In genomic region chr6:37352384-37352783, GRCh38 we compare ENCODE assay signal across 29 cellular contexts. TPM values are rescaled to one million over a fixed set of nuclear protein-coding genes. Genes with fewer than 3 reads are reported as not detected.
DNase-seq lines count a peak whose midpoint lies in the region; ATAC-seq and TF ChIP-seq lines count a peak whose summit lies in the region.
"Had no signal": no experiment of that assay in that cellular context is flagged by ENCODE, and none has a peak within 500 bp of the region (broad histone marks: within the 10 kb centered on the region; RNA-seq: fewer than 3 reads in every experiment).

No MANE protein-coding gene starts in this region.

- no peak for TF ChIP-seq CTCF in osteocyte (IDR thresholded peaks at IDR 0.05)
- no peak for TF ChIP-seq CTCF in left lung (IDR thresholded peaks at IDR 0.05)

- ATAC-seq in T-cell (replicated peaks in 1 of 4) (no peak), left lung (no peak)
- no peak for ATAC-seq in effector memory CD8-positive, alpha-beta T cell (replicated peaks)
- ATAC-seq: A549, HCT116, left cardiac atrium had no signal

- peaks cover 10% of the 10 kb centered on the region for H3K36me3 Mint-ChIP-seq in activated CD4-positive, alpha-beta memory T cell treated with anti-CD3 and anti-CD28 coated beads, Interleukin-2, amount 10 ng/mL, durations not matched to agents 7 days and 5 days (ENCODE audit: low read depth)
- H3K36me3 Mint-ChIP-seq in activated CD4-positive, alpha-beta memory T cell treated with anti-CD3 and anti-CD28 coated beads for 36 hours, result peaks cover 2% of the 10 kb centered on the region
- no peaks in the 10 kb centered on the region for H3K36me3 Mint-ChIP-seq in T-cell
- H3K36me3 Mint-ChIP-seq in effector memory CD8-positive, alpha-beta T cell (ENCODE audit: insufficient read depth), result peaks cover 10% of the 10 kb centered on the region
- H3K36me3 Mint-ChIP-seq in osteocyte (ENCODE audit: unreplicated experiment), result no peaks in the 10 kb centered on the region

- H3K4me3 Mint-ChIP-seq in activated CD4-positive, alpha-beta memory T cell treated with anti-CD3 and anti-CD28 coated beads, Interleukin-2, amount 10 ng/mL, durations not matched to agents 7 days and 5 days, result peak overlapping the region; percentile 18
- no peak overlapping the region for H3K4me3 Mint-ChIP-seq in activated CD4-positive, alpha-beta memory T cell treated with anti-CD3 and anti-CD28 coated beads for 36 hours
- peak overlapping the region; percentile 17 to 99 (median 32) for H3K4me3 Mint-ChIP-seq in T-cell
- peak overlapping the region; percentile 55 to 62 for H3K4me3 Mint-ChIP-seq in effector memory CD8-positive, alpha-beta T cell
- peak overlapping the region; percentile 22 for H3K4me3 Mint-ChIP-seq in osteocyte (ENCODE audit: unreplicated experiment)
- H3K4me3 Mint-ChIP-seq: activated naive CD8-positive, alpha-beta T cell treated with anti-CD3 and anti-CD28 coated beads, Interleukin-2, amount 10 ng/mL, durations not matched to agents 7 days and 5 days had no signal

- no peak overlapping the region for H3K4me3 ChIP-seq in left lung
- H3K4me3 ChIP-seq: A549, hepatocyte, ovary, SJSA1, smooth muscle cell had no signal

- H3K27me3 Mint-ChIP-seq in activated CD4-positive, alpha-beta memory T cell treated with anti-CD3 and anti-CD28 coated beads, Interleukin-2, amount 10 ng/mL, durations not matched to agents 7 days and 5 days, result peaks cover 6% of the 10 kb centered on the region
- no peaks in the 10 kb centered on the region for H3K27me3 Mint-ChIP-seq in activated CD4-positive, alpha-beta memory T cell treated with anti-CD3 and anti-CD28 coated beads for 36 hours
- H3K27me3 Mint-ChIP-seq in T-cell (no peaks in the 10 kb centered on the region), osteocyte (ENCODE audit: unreplicated experiment) (no peaks in the 10 kb centered on the region)
- H3K27me3 Mint-ChIP-seq in effector memory CD8-positive, alpha-beta T cell, result peaks cover 10 to 11% of the 10 kb centered on the region in 2 donors

- intact Hi-C loops in activated CD4-positive, alpha-beta memory T cell treated with anti-CD3 and anti-CD28 coated beads for 36 hours (cut with micrococcal nuclease), result no loop called here
- intact Hi-C loops in left lung (cut with DNase I), result no loop called here

- peaks cover 26% of the 10 kb centered on the region for H3K4me1 Mint-ChIP-seq in activated CD4-positive, alpha-beta memory T cell treated with anti-CD3 and anti-CD28 coated beads, Interleukin-2, amount 10 ng/mL, durations not matched to agents 7 days and 5 days
- peaks cover 20% of the 10 kb centered on the region for H3K4me1 Mint-ChIP-seq in activated CD4-positive, alpha-beta memory T cell treated with anti-CD3 and anti-CD28 coated beads for 36 hours (ENCODE audit: low read depth)
- peaks cover 30 to 32% (median 32%) of the 10 kb centered on the region in 3 donors for H3K4me1 Mint-ChIP-seq in T-cell
- H3K4me1 Mint-ChIP-seq in effector memory CD8-positive, alpha-beta T cell (ENCODE audit: low read depth in 2 of 2), result peaks cover 22 to 35% of the 10 kb centered on the region in 2 donors
- peaks cover 25% of the 10 kb centered on the region for H3K4me1 Mint-ChIP-seq in osteocyte (ENCODE audit: unreplicated experiment)

- no peak for DNase-seq in activated CD4-positive, alpha-beta memory T cell treated with anti-CD3 and anti-CD28 coated beads, Interleukin-2, amount 10 ng/mL, durations not matched to agents 7 days and 5 days
- no peak for DNase-seq in activated CD4-positive, alpha-beta memory T cell treated with anti-CD3 and anti-CD28 coated beads for 36 hours
- no peak for DNase-seq in T-cell
- DNase-seq in effector memory CD8-positive, alpha-beta T cell, result no peak
- DNase-seq in osteocyte (ENCODE audit: extremely low spot score, unreplicated experiment), result no peak
- DNase-seq in NCI-H187 treated with DMSO at 0.1 percent for 48 hours (lab: John Stamatoyannopoulos, UW), result no peak
- no peak for DNase-seq in left lung
- no peak for DNase-seq in CD1c-positive myeloid dendritic cell (ENCODE audit: extremely low spot score)
- DNase-seq: activated CD4-positive, CD25-positive, alpha-beta regulatory T cell treated with anti-CD3 and anti-CD28 coated beads, Interleukin-2, amount 50 U/mL, for 72 hours; activated naive CD8-positive, alpha-beta T cell treated with anti-CD3 and anti-CD28 coated beads, Interleukin-2, amount 10 ng/mL, durations not matched to agents 7 days and 5 days; AML-193; cerebellar nuclear complex; DND-41; left cardiac atrium; mesenchymal stem cell; NCI-H1417 treated with DMSO at 0.1 percent for 48 hours; NCI-H2107; NCI-H446 treated with DMSO at 0.1 percent for 48 hours; ovary; retina; RPMI8226; stimulated activated CD4-positive, alpha-beta T cell treated with anti-CD3 and anti-CD28 coated beads, Interleukin-1b, Interleukin-23, amount 100 ng/mL, for 48 hours; stimulated activated CD8-positive, alpha-beta memory T cell treated with anti-CD3 and anti-CD28 coated beads, Interleukin-4, amount 100 ng/mL, for 48 hours; trophoblast cell had no signal

- no peaks in the 10 kb centered on the region for H3K9me3 Mint-ChIP-seq in activated CD4-positive, alpha-beta memory T cell treated with anti-CD3 and anti-CD28 coated beads, Interleukin-2, amount 10 ng/mL, durations not matched to agents 7 days and 5 days
- no peaks in the 10 kb centered on the region for H3K9me3 Mint-ChIP-seq in activated CD4-positive, alpha-beta memory T cell treated with anti-CD3 and anti-CD28 coated beads for 36 hours
- H3K9me3 Mint-ChIP-seq in T-cell, result no peaks in the 10 kb centered on the region
- H3K9me3 Mint-ChIP-seq in effector memory CD8-positive, alpha-beta T cell, result no peaks in the 10 kb centered on the region
- H3K9me3 Mint-ChIP-seq in osteocyte (ENCODE audit: unreplicated experiment), result no peaks in the 10 kb centered on the region
- H3K9me3 Mint-ChIP-seq: activated naive CD8-positive, alpha-beta T cell treated with anti-CD3 and anti-CD28 coated beads, Interleukin-2, amount 10 ng/mL, durations not matched to agents 7 days and 5 days had no signal

- no peaks in the 10 kb centered on the region for H3K36me3 ChIP-seq in left lung
- H3K36me3 ChIP-seq: ovary had no signal

- no peak overlapping the region for H3K27ac Mint-ChIP-seq in activated CD4-positive, alpha-beta memory T cell treated with anti-CD3 and anti-CD28 coated beads, Interleukin-2, amount 10 ng/mL, durations not matched to agents 7 days and 5 days
- no peak overlapping the region for H3K27ac Mint-ChIP-seq in activated CD4-positive, alpha-beta memory T cell treated with anti-CD3 and anti-CD28 coated beads for 36 hours
- H3K27ac Mint-ChIP-seq in T-cell (no peak overlapping the region), osteocyte (ENCODE audit: unreplicated experiment) (no peak overlapping the region)
- H3K27ac Mint-ChIP-seq in effector memory CD8-positive, alpha-beta T cell, result peak overlapping the region in 1 of 2 donors; percentile 47
- H3K27ac Mint-ChIP-seq: activated naive CD8-positive, alpha-beta T cell treated with anti-CD3 and anti-CD28 coated beads, Interleukin-2, amount 10 ng/mL, durations not matched to agents 7 days and 5 days had no signal

- CTCF ChIA-PET in activated CD4-positive, alpha-beta memory T cell treated with anti-CD3 and anti-CD28 coated beads, Interleukin-2, amount 10 ng/mL, durations not matched to agents 7 days and 5 days (lab: Charles Lee), result interaction anchor here (1.1 kb wide), 1 partner anchor 13 kb away, joined by 4 read pairs; no protein-coding TSS in a partner anchor
- CTCF ChIA-PET in activated CD4-positive, alpha-beta memory T cell treated with anti-CD3 and anti-CD28 coated beads for 36 hours (lab: Charles Lee), result no interaction called here
- CTCF ChIA-PET in T-cell (lab: Charles Lee), result no interaction called here

- no peak overlapping the region for H3K27ac ChIP-seq in left lung
- H3K27ac ChIP-seq: A549, hepatocyte, ovary, SJSA1 had no signal

- H3K9me3 ChIP-seq in left lung, result no peaks in the 10 kb centered on the region
- H3K9me3 ChIP-seq: A549, ovary, SJSA1 had no signal

- POLR2A ChIA-PET in activated CD4-positive, alpha-beta memory T cell treated with anti-CD3 and anti-CD28 coated beads, Interleukin-2, amount 10 ng/mL, durations not matched to agents 7 days and 5 days (lab: Charles Lee), result interaction anchor here (2.4 kb wide), 1 partner anchor 81 kb away, joined by 11 read pairs; the partner anchor contains the start of gene CMTR1
- POLR2A ChIA-PET in activated CD4-positive, alpha-beta memory T cell treated with anti-CD3 and anti-CD28 coated beads for 36 hours (lab: Charles Lee), result no interaction called here
- POLR2A ChIA-PET in T-cell (lab: Charles Lee), result no interaction called here

- no peaks in the 10 kb centered on the region for H3K27me3 ChIP-seq in left lung
- H3K27me3 ChIP-seq: hepatocyte, ovary, SJSA1 had no signal

- peaks cover 6 to 21% of the 10 kb centered on the region in 2 donors for H3K4me1 ChIP-seq in left lung
- H3K4me1 ChIP-seq: A549 had no signal

RNA-seq across cellular contexts. Expression of gene RNF8, which starts 1.4 kb away (rescaled TPM):
- total RNA-seq in activated CD4-positive, alpha-beta memory T cell treated with anti-CD3 and anti-CD28 coated beads, Interleukin-2, amount 10 ng/mL, durations not matched to agents 7 days and 5 days, result 10 to 100 TPM; 23.5 to 24.0 TPM
- total RNA-seq in activated CD4-positive, alpha-beta memory T cell treated with anti-CD3 and anti-CD28 coated beads for 36 hours, result 10 to 100 TPM; 24.3 to 25.6 TPM
- total RNA-seq in T-cell (10 to 100 TPM; 10.6 to 18.5 (median 15.2) TPM), osteocyte (18.2 and 18.3 TPM in 2 replicates), left lung (10 to 100 TPM; 11.8 to 15.7 TPM)
